Comparison of ENCODE assay signal across 20 cellular contexts in the genomic region with DNA sequence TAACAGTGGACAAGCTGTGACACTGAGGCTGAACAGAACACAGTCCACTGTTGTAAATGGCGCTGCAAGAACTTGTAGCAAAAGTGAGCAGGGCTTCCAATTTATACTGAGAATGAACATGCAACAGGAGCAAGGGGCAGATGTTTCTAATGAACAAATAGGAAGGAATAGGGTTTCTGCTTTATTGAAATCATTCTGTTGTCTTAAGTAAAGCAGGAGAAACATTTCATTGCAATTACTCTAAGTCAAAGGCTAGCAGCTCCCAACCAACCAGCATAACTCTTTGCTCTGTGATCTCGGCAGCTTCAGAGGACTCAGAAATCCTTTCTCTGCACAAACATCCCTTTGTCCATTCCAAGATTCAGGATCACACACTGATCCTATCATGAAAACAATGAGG.
DNase-seq lines count a peak whose midpoint lies in the region; ATAC-seq, FAIRE-seq and TF ChIP-seq lines count a peak whose summit lies in the region.
"Had no signal": no experiment of that assay in that cellular context is flagged by ENCODE, and none has a peak within 500 bp of the region (broad histone marks: within the 10 kb centered on the region; RNA-seq: fewer than 3 reads in every experiment).

No MANE protein-coding gene starts in this region.

- H4K8ac ChIP-seq in H1 (ENCODE audit: extremely low read depth, insufficient read depth, low read length) = no peak overlapping the region
- H4K8ac ChIP-seq in trophoblast cell (ENCODE audit: low read depth, low read length) = no peak overlapping the region

- no peaks in the 10 kb centered on the region for H4K20me1 ChIP-seq in DND-41 (ENCODE audit: insufficient read depth, low read length)
- no peaks in the 10 kb centered on the region for H4K20me1 ChIP-seq in H1 (replicated peaks in 1 of 2; ENCODE audit: control insufficient read depth in 1 of 2, insufficient read depth in 2 of 2, low read length in 2 of 2)

- no peak overlapping the region for H3K18ac ChIP-seq in H1 (ENCODE audit: extremely low read depth, low read length)
- no peak overlapping the region for H3K18ac ChIP-seq in trophoblast cell (ENCODE audit: low read length)

- no peak for TF ChIP-seq EP300 in H1 (IDR thresholded peaks at IDR 0.05; ENCODE audit: borderline replicate concordance in 1 of 2, low read depth in 2 of 2, low read length in 2 of 2)

- H3K9me3 ChIP-seq in DND-41 (ENCODE audit: insufficient read depth, low read length, severe bottlenecking) (no peaks in the 10 kb centered on the region), H1 (ENCODE audit: insufficient read depth in 2 of 2, low read depth in 1 of 2, low read length in 1 of 2) (no peaks in the 10 kb centered on the region), trophoblast cell (ENCODE audit: insufficient read depth, low read depth, low read length) (no peaks in the 10 kb centered on the region)

- H4K12ac ChIP-seq in trophoblast cell (ENCODE audit: low read depth, low read length) = no peak overlapping the region

- no peak overlapping the region for H3K56ac ChIP-seq in H1 (replicated peaks; ENCODE audit: insufficient read length, low read depth, low read length)

- H3K4me1 Mint-ChIP-seq in activated T-helper 2 cell treated with anti-CD3 and anti-CD28 coated beads, Interferon-gamma antibody, Interleukin-2, Interleukin-4, amounts not matched to agents 10 μg/mL and 5 μg/mL and 100 μg/mL, durations not matched to agents 14 hours and 24 hours and 36 hours (ENCODE audit: low read depth) = peaks cover 18% of the 10 kb centered on the region

- DNase-seq in DND-41 (no peak), SK-N-DZ (ENCODE audit: low spot score) (peak; percentile 43), H1 (ENCODE audit: low read depth in 1 of 2, low spot score in 2 of 2) (no peak), trophoblast cell (peak in 1 of 2 donors; percentile 28)
- no peak for DNase-seq in stimulated activated CD4-positive, alpha-beta T cell treated with anti-CD3 and anti-CD28 coated beads, Interleukin-15, amount 100 ng/mL, for 24 hours
- DNase-seq in stimulated activated CD4-positive, alpha-beta T cell treated with anti-CD3 and anti-CD28 coated beads, Interleukin-4, amount 100 ng/mL, for 24 hours = no peak
- DNase-seq in activated T-helper 2 cell treated with anti-CD3 and anti-CD28 coated beads, Interferon-gamma antibody, Interleukin-2, Interleukin-4, amounts not matched to agents 10 μg/mL and 5 μg/mL and 100 μg/mL, durations not matched to agents 14 hours and 24 hours and 36 hours (ENCODE audit: low spot score) = no peak
- DNase-seq: CD4-positive, alpha-beta T cell; CD8-positive, alpha-beta memory T cell; DMS 273 treated with DMSO at 0.1 percent for 48 hours; DMS79; GF-D8; GOT3; H7; HCEC 1CT had no signal

- H2BK120ac ChIP-seq in H1 (replicated peaks; ENCODE audit: low read depth, low read length) (no peak overlapping the region), trophoblast cell (ENCODE audit: insufficient read depth, low read length, poor library complexity) (no peak overlapping the region)

- H3K27ac Mint-ChIP-seq in activated T-helper 2 cell treated with anti-CD3 and anti-CD28 coated beads, Interferon-gamma antibody, Interleukin-2, Interleukin-4, amounts not matched to agents 10 μg/mL and 5 μg/mL and 100 μg/mL, durations not matched to agents 14 hours and 24 hours and 36 hours = no peak overlapping the region

- H2BK5ac ChIP-seq in H1 (ENCODE audit: low read depth, low read length) (no peak overlapping the region), trophoblast cell (ENCODE audit: low read depth, low read length, poor library complexity) (peak overlapping the region; percentile 27)

- ATAC-seq in DND-41 (ENCODE audit: insufficient read depth, low read depth) (no peak), GM21723 (IDR thresholded peaks at IDR 0.05; ENCODE audit: unreplicated experiment) (no peak)

- TF ChIP-seq CTCF in DND-41 (IDR thresholded peaks at IDR 0.05; ENCODE audit: borderline replicate concordance, extremely low read depth, low read length, poor library complexity, severe bottlenecking) = no peak
- TF ChIP-seq CTCF in H1 (IDR thresholded peaks at IDR 0.05; ENCODE audit: control extremely low read depth in 1 of 3, insufficient read depth in 1 of 3, low read depth in 1 of 3, low read length in 3 of 3) = no peak

- CTCF ChIA-PET in H1 (lab: Charles Lee; ENCODE audit: partially characterized antibody) = interaction anchor here (0.7 to 32.4 kb wide), 12 partner anchors 10 to 193 kb away, joined by 3 to 665 read pairs (median 4); no protein-coding TSS in a partner anchor

- H3K9ac ChIP-seq in DND-41 (ENCODE audit: low read depth, low read length) = no peak overlapping the region
- H3K9ac ChIP-seq in H1 (replicated peaks in 1 of 4; ENCODE audit: extremely low read depth in 1 of 4, low read depth in 3 of 4, low read length in 3 of 4) = no peak overlapping the region
- no peak overlapping the region for H3K9ac ChIP-seq in trophoblast cell (ENCODE audit: low read length)

- FAIRE-seq in H1 (lab: Jason Lieb, UNC) = no peak
- FAIRE-seq: D721Med, GM12891, GM18507 had no signal

- 78% methylated on average over 2 of the region's 2 CpGs; no CpG with 5 or more reads in 1 of the 2 experiments for WGBS in H1 (ENCODE audit: extremely low coverage in 1 of 2, insufficient coverage in 1 of 2, insufficient read length in 1 of 2, insufficient replicate concordance in 2 of 2, low coverage in 1 of 2, low lambda C conversion rate in 2 of 2, missing lambda C conversion rate in 1 of 2), 2 experiments
- WGBS in trophoblast cell (ENCODE audit: extremely low coverage, insufficient coverage, insufficient read length) = no CpG with 5 or more reads among the region's 2 CpGs

- H2BK20ac ChIP-seq in H1 (ENCODE audit: low read length) = no peak overlapping the region

- no peak overlapping the region for H3K4me3 ChIP-seq in DND-41 (ENCODE audit: low read depth in 1 of 2, low read length in 2 of 2)
- no peak overlapping the region for H3K4me3 ChIP-seq in H1 (ENCODE audit: extremely low read depth in 1 of 4, insufficient read depth in 2 of 4, low read depth in 3 of 4, low read length in 4 of 4)
- no peak overlapping the region for H3K4me3 ChIP-seq in trophoblast cell (ENCODE audit: low read depth, low read length)

- no peaks in the 10 kb centered on the region for H3K27me3 ChIP-seq in DND-41 (ENCODE audit: insufficient read depth, low read length, poor library complexity)
- no peaks in the 10 kb centered on the region for H3K27me3 ChIP-seq in H1 (replicated peaks in 1 of 4; ENCODE audit: control insufficient read depth in 3 of 4, extremely low read depth in 1 of 4, insufficient read depth in 3 of 4, low read length in 3 of 4)
- no peaks in the 10 kb centered on the region for H3K27me3 ChIP-seq in trophoblast cell (ENCODE audit: insufficient read depth, low read length)

- POLR2A ChIA-PET in H1 (lab: Charles Lee; ENCODE audit: partially characterized antibody) = no interaction called here

- no peak overlapping the region for H2BK12ac ChIP-seq in H1 (ENCODE audit: low read depth, low read length)
- H2BK12ac ChIP-seq in trophoblast cell (ENCODE audit: low read length) = no peak overlapping the region

- H3K23ac ChIP-seq in H1 (ENCODE audit: insufficient read length) (no peak overlapping the region), trophoblast cell (ENCODE audit: low read length) (no peak overlapping the region)

- no peak overlapping the region for H2BK15ac ChIP-seq in H1 (ENCODE audit: low read length)

- H3K36me3 ChIP-seq in DND-41 (ENCODE audit: insufficient read depth, low read length) (no peaks in the 10 kb centered on the region), H1 (ENCODE audit: control insufficient read depth in 2 of 4, insufficient read depth in 4 of 4, low read length in 3 of 4) (no peaks in the 10 kb centered on the region), trophoblast cell (ENCODE audit: control insufficient read depth in 1 of 2, insufficient read depth in 2 of 2, low read length in 2 of 2) (no peaks in the 10 kb centered on the region)

- H3K79me1 ChIP-seq in H1 (ENCODE audit: low read depth, low read length) (no peaks in the 10 kb centered on the region), trophoblast cell (ENCODE audit: low read length) (no peaks in the 10 kb centered on the region)

- no peak overlapping the region for H4K5ac ChIP-seq in H1 (ENCODE audit: insufficient read length, low read depth, low read length)

- no peak overlapping the region for H3K4ac ChIP-seq in H1 (replicated peaks; ENCODE audit: insufficient read length, low read depth, low read length)
- H3K4ac ChIP-seq in trophoblast cell (ENCODE audit: low read depth, low read length) = no peak overlapping the region

- H3K14ac ChIP-seq in H1 (ENCODE audit: insufficient read length) = peak overlapping the region; percentile 67
- H3K14ac ChIP-seq in trophoblast cell (ENCODE audit: low read length) = no peak overlapping the region

- H3K27ac ChIP-seq in DND-41 (ENCODE audit: low read length) = peak overlapping the region; percentile 99
- no peak overlapping the region for H3K27ac ChIP-seq in H1 (ENCODE audit: low read depth, low read length)
- no peak overlapping the region for H3K27ac ChIP-seq in trophoblast cell (ENCODE audit: low read depth, low read length)

- no peak overlapping the region for H2AFZ ChIP-seq in DND-41 (ENCODE audit: low read depth, low read length)
- H2AFZ ChIP-seq in H1 (ENCODE audit: low read length) = no peak overlapping the region
- H2AFZ ChIP-seq in trophoblast cell (ENCODE audit: insufficient read depth, low read length, poor library complexity) = no peak overlapping the region

- no peaks in the 10 kb centered on the region; the same call in 1 of the 2 replicates for H3K23me2 ChIP-seq in H1 (ENCODE audit: low read depth, low read length)

- no peak for TF ChIP-seq RAD21 in H1 (IDR thresholded peaks at IDR 0.05 in 1 of 2, conservative IDR thresholded peaks at IDR 0.05 in 1 of 2; ENCODE audit: low read depth in 2 of 2, low read length in 2 of 2)

- H4K91ac ChIP-seq in H1 (replicated peaks; ENCODE audit: insufficient read length, low read length) (no peak overlapping the region), trophoblast cell (ENCODE audit: low read depth, low read length) (no peak overlapping the region)

- H3K79me2 ChIP-seq in DND-41 (ENCODE audit: insufficient read depth, low read length) (peaks cover 16% of the 10 kb centered on the region), H1 (ENCODE audit: control insufficient read depth in 1 of 2, insufficient read depth in 2 of 2, low read length in 2 of 2) (no peaks in the 10 kb centered on the region), trophoblast cell (ENCODE audit: control insufficient read depth, insufficient read depth, low read length, poor library complexity) (no peaks in the 10 kb centered on the region)

- no peaks in the 10 kb centered on the region for H3K9me3 Mint-ChIP-seq in activated T-helper 2 cell treated with anti-CD3 and anti-CD28 coated beads, Interferon-gamma antibody, Interleukin-2, Interleukin-4, amounts not matched to agents 10 μg/mL and 5 μg/mL and 100 μg/mL, durations not matched to agents 14 hours and 24 hours and 36 hours
- H3K9me3 Mint-ChIP-seq: CD14-positive monocyte; CD4-positive, alpha-beta T cell; CD8-positive, alpha-beta memory T cell had no signal

- H2AK5ac ChIP-seq in H1 (ENCODE audit: low read depth, low read length) (no peak overlapping the region), trophoblast cell (ENCODE audit: low read length) (no peak overlapping the region)

- H3K36me3 Mint-ChIP-seq in activated T-helper 2 cell treated with anti-CD3 and anti-CD28 coated beads, Interferon-gamma antibody, Interleukin-2, Interleukin-4, amounts not matched to agents 10 μg/mL and 5 μg/mL and 100 μg/mL, durations not matched to agents 14 hours and 24 hours and 36 hours (ENCODE audit: low read depth) = no peaks in the 10 kb centered on the region
- H3K36me3 Mint-ChIP-seq: CD14-positive monocyte; CD8-positive, alpha-beta memory T cell had no signal

- TF ChIP-seq POLR2A in H1 (IDR thresholded peaks at IDR 0.05; ENCODE audit: control extremely low read depth in 1 of 2, low read depth in 2 of 2, low read length in 2 of 2) = no peak

- intact Hi-C loops in activated T-helper 2 cell treated with anti-CD3 and anti-CD28 coated beads, Interferon-gamma antibody, Interleukin-2, Interleukin-4, amounts not matched to agents 10 μg/mL and 5 μg/mL and 100 μg/mL, durations not matched to agents 14 hours and 24 hours and 36 hours (cut with micrococcal nuclease) = no loop called here

- no peak overlapping the region for H3K4me3 Mint-ChIP-seq in activated T-helper 2 cell treated with anti-CD3 and anti-CD28 coated beads, Interferon-gamma antibody, Interleukin-2, Interleukin-4, amounts not matched to agents 10 μg/mL and 5 μg/mL and 100 μg/mL, durations not matched to agents 14 hours and 24 hours and 36 hours (ENCODE audit: low read depth)
- H3K4me3 Mint-ChIP-seq: CD14-positive monocyte; CD4-positive, alpha-beta T cell; CD8-positive, alpha-beta memory T cell had no signal

- H3K4me2 ChIP-seq in DND-41 (ENCODE audit: insufficient read depth, low read length) (no peak overlapping the region), H1 (ENCODE audit: insufficient read depth in 1 of 2, low read depth in 2 of 2, low read length in 2 of 2) (no peak overlapping the region), trophoblast cell (ENCODE audit: low read length) (no peak overlapping the region)

- peaks cover 3% of the 10 kb centered on the region for H3K27me3 Mint-ChIP-seq in activated T-helper 2 cell treated with anti-CD3 and anti-CD28 coated beads, Interferon-gamma antibody, Interleukin-2, Interleukin-4, amounts not matched to agents 10 μg/mL and 5 μg/mL and 100 μg/mL, durations not matched to agents 14 hours and 24 hours and 36 hours (ENCODE audit: low read depth)
- H3K27me3 Mint-ChIP-seq: CD4-positive, alpha-beta T cell had no signal

- H3K4me1 ChIP-seq in DND-41 (ENCODE audit: insufficient read depth, low read length) (peaks cover 71% of the 10 kb centered on the region), H1 (replicated peaks in 1 of 4; ENCODE audit: control insufficient read depth in 3 of 4, insufficient read depth in 4 of 4, low read length in 3 of 4) (no peaks in the 10 kb centered on the region), trophoblast cell (ENCODE audit: control insufficient read depth in 1 of 2, insufficient read depth in 2 of 2, low read length in 2 of 2) (peaks cover 0 to 2% of the 10 kb centered on the region in 2 experiments)
